ENCODE assay signal across 16 cellular contexts in genomic region chr10:93573051-93573909, GRCh38. TPM values are rescaled to one million over a fixed set of nuclear protein-coding genes. Genes with fewer than 3 reads are reported as not detected.
DNase-seq lines count a peak whose midpoint lies in the region; ATAC-seq and TF ChIP-seq lines count a peak whose summit lies in the region.
"Had no signal": no experiment of that assay in that cellular context is flagged by ENCODE, and none has a peak within 500 bp of the region (broad histone marks: within the 10 kb centered on the region; RNA-seq: fewer than 3 reads in every experiment).

No MANE protein-coding gene starts in this region.

- H3K36me3 Mint-ChIP-seq in Calu3 (ENCODE audit: insufficient read depth, unreplicated experiment), result no peaks in the 10 kb centered on the region
- peaks cover 0 to 4% (median 0%) of the 10 kb centered on the region in 5 donors for H3K36me3 Mint-ChIP-seq in naive thymus-derived CD4-positive, alpha-beta T cell
- H3K36me3 Mint-ChIP-seq in Caco-2 (ENCODE audit: insufficient read depth, unreplicated experiment), result no peaks in the 10 kb centered on the region
- H3K36me3 Mint-ChIP-seq: activated CD8-positive, alpha-beta memory T cell treated with anti-CD3 and anti-CD28 coated beads, Interleukin-2, amount 10 ng/mL, durations not matched to agents 7 days and 5 days; activated naive CD4-positive, alpha-beta T cell treated with anti-CD3 and anti-CD28 coated beads, Interleukin-2, amount 50 U/mL, for 24 hours had no signal

- WGBS in smooth muscle cell (ENCODE audit: low lambda C conversion rate), result 63% methylated on average over 10 of the region's 10 CpGs

- no peak overlapping the region for H3K9ac ChIP-seq in smooth muscle cell (ENCODE audit: low read depth)

- ATAC-seq in foreskin keratinocyte, result peak; percentile 30
- ATAC-seq in naive thymus-derived CD4-positive, alpha-beta T cell, result peak; percentile 41
- ATAC-seq: activated CD8-positive, alpha-beta memory T cell treated with anti-CD3 and anti-CD28 coated beads, Interleukin-2, amount 10 ng/mL, durations not matched to agents 7 days and 5 days; esophagus mucosa; T-helper 17 cell had no signal

- no peaks in the 10 kb centered on the region for H3K36me3 ChIP-seq in naive thymus-derived CD4-positive, alpha-beta T cell (ENCODE audit: control insufficient read depth in 2 of 3, insufficient read depth in 3 of 3, low read length in 3 of 3)
- H3K36me3 ChIP-seq in smooth muscle cell (ENCODE audit: low read depth), result no peaks in the 10 kb centered on the region
- H3K36me3 ChIP-seq in vagina, result no peaks in the 10 kb centered on the region
- H3K36me3 ChIP-seq in Caco-2 (ENCODE audit: control insufficient read depth, insufficient read depth, low read length), result no peaks in the 10 kb centered on the region
- H3K36me3 ChIP-seq: stomach had no signal

- no peak overlapping the region for H3K4me3 ChIP-seq in naive thymus-derived CD4-positive, alpha-beta T cell (ENCODE audit: low read length)
- no peak overlapping the region for H3K4me3 ChIP-seq in smooth muscle cell
- no peak overlapping the region for H3K4me3 ChIP-seq in vagina
- H3K4me3 ChIP-seq in Caco-2 (ENCODE audit: low read depth, low read length), result no peak overlapping the region
- H3K4me3 ChIP-seq: stomach had no signal

- no peak overlapping the region for H3K4me2 ChIP-seq in smooth muscle cell

- BruUV-seq in Calu3 (replicated peaks; lab: Mats Ljungman, UMichigan) (no TSS peak), Caco-2 (replicated peaks; lab: Mats Ljungman, UMichigan) (no TSS peak)

- H3K9me3 ChIP-seq in naive thymus-derived CD4-positive, alpha-beta T cell (ENCODE audit: control insufficient read depth in 2 of 3, low read length in 3 of 3), result no peaks in the 10 kb centered on the region
- H3K9me3 ChIP-seq in smooth muscle cell (replicated peaks; ENCODE audit: low read depth), result no peaks in the 10 kb centered on the region
- H3K9me3 ChIP-seq in vagina, result no peaks in the 10 kb centered on the region
- no peaks in the 10 kb centered on the region for H3K9me3 ChIP-seq in Caco-2
- H3K9me3 ChIP-seq: stomach had no signal

- no peaks in the 10 kb centered on the region for H3K27me3 Mint-ChIP-seq in Calu3 (ENCODE audit: unreplicated experiment)
- H3K27me3 Mint-ChIP-seq in naive thymus-derived CD4-positive, alpha-beta T cell, result peaks cover 32 to 51% (median 47%) of the 10 kb centered on the region in 5 donors
- H3K27me3 Mint-ChIP-seq in Caco-2 (ENCODE audit: insufficient read depth, unreplicated experiment), result no peaks in the 10 kb centered on the region

- intact Hi-C loops in Calu3 (cut with micrococcal nuclease; ENCODE audit: unreplicated experiment) (no loop called here), vagina (cut with DNase I) (no loop called here), Caco-2 (cut with micrococcal nuclease; ENCODE audit: unreplicated experiment) (no loop called here)
- intact Hi-C loops in naive thymus-derived CD4-positive, alpha-beta T cell (cut with micrococcal nuclease), result no loop called here

- no peaks in the 10 kb centered on the region for H3F3A ChIP-seq in smooth muscle cell (ENCODE audit: low read depth)

- H3K79me2 ChIP-seq in smooth muscle cell (ENCODE audit: low read depth), result no peaks in the 10 kb centered on the region

- H3K27ac ChIP-seq in foreskin keratinocyte, result no peak overlapping the region
- H3K27ac ChIP-seq in naive thymus-derived CD4-positive, alpha-beta T cell (ENCODE audit: low read depth, low read length), result no peak overlapping the region
- no peak overlapping the region for H3K27ac ChIP-seq in smooth muscle cell (ENCODE audit: low read depth)
- H3K27ac ChIP-seq in vagina, result no peak overlapping the region
- H3K27ac ChIP-seq: C4-2B, stomach had no signal

- no peak for TF ChIP-seq CTCF in Calu3 (IDR thresholded peaks at IDR 0.05; ENCODE audit: unreplicated experiment)
- TF ChIP-seq CTCF in foreskin keratinocyte (conservative IDR thresholded peaks at IDR 0.05), result no peak
- TF ChIP-seq CTCF in smooth muscle cell (IDR thresholded peaks at IDR 0.05; ENCODE audit: borderline replicate concordance, insufficient read depth, poor library complexity, severe bottlenecking), result no peak
- no peak for TF ChIP-seq CTCF in vagina (IDR thresholded peaks at IDR 0.05)
- no peak for TF ChIP-seq CTCF in Caco-2 (IDR thresholded peaks at IDR 0.05; ENCODE audit: insufficient read depth in 1 of 2, low read depth in 1 of 2, low read length in 1 of 2, severe bottlenecking in 1 of 2, unreplicated experiment in 1 of 2)

- H3K4me1 ChIP-seq in foreskin keratinocyte (peaks cover 6% of the 10 kb centered on the region), smooth muscle cell (ENCODE audit: low read depth) (no peaks in the 10 kb centered on the region), vagina (no peaks in the 10 kb centered on the region), Caco-2 (peaks cover 37% of the 10 kb centered on the region)
- no peaks in the 10 kb centered on the region for H3K4me1 ChIP-seq in naive thymus-derived CD4-positive, alpha-beta T cell (ENCODE audit: control insufficient read depth in 2 of 2, insufficient read depth in 2 of 2, low read length in 2 of 2)

- no peak overlapping the region for H3K27ac Mint-ChIP-seq in Calu3 (ENCODE audit: unreplicated experiment)
- H3K27ac Mint-ChIP-seq in naive thymus-derived CD4-positive, alpha-beta T cell, result no peak overlapping the region
- H3K27ac Mint-ChIP-seq in Caco-2 (ENCODE audit: unreplicated experiment), result no peak overlapping the region
- H3K27ac Mint-ChIP-seq: activated CD8-positive, alpha-beta memory T cell treated with anti-CD3 and anti-CD28 coated beads, Interleukin-2, amount 10 ng/mL, durations not matched to agents 7 days and 5 days; activated naive CD4-positive, alpha-beta T cell treated with anti-CD3 and anti-CD28 coated beads, Interleukin-2, amount 50 U/mL, for 24 hours; T-helper 17 cell had no signal

- peaks cover 54% of the 10 kb centered on the region for H3K27me3 ChIP-seq in foreskin keratinocyte
- H3K27me3 ChIP-seq in naive thymus-derived CD4-positive, alpha-beta T cell (ENCODE audit: control insufficient read depth in 2 of 2, insufficient read depth in 2 of 2, low read length in 2 of 2), result peaks cover 3 to 4% of the 10 kb centered on the region in 2 donors
- H3K27me3 ChIP-seq in smooth muscle cell (ENCODE audit: low read depth), result peaks cover 67% of the 10 kb centered on the region
- H3K27me3 ChIP-seq in vagina, result no peaks in the 10 kb centered on the region
- no peaks in the 10 kb centered on the region for H3K27me3 ChIP-seq in Caco-2 (replicated peaks; ENCODE audit: control insufficient read depth, insufficient read depth, low read length)

- TF ChIP-seq POLR2A in vagina (IDR thresholded peaks at IDR 0.05), result no peak

- no peak overlapping the region for H2AFZ ChIP-seq in smooth muscle cell (ENCODE audit: low read depth)

- H3K9me3 Mint-ChIP-seq in Calu3 (ENCODE audit: low read depth, unreplicated experiment) (no peaks in the 10 kb centered on the region), Caco-2 (ENCODE audit: unreplicated experiment) (no peaks in the 10 kb centered on the region)
- H3K9me3 Mint-ChIP-seq in naive thymus-derived CD4-positive, alpha-beta T cell, result no peaks in the 10 kb centered on the region
- H3K9me3 Mint-ChIP-seq: activated naive CD4-positive, alpha-beta T cell treated with anti-CD3 and anti-CD28 coated beads, Interleukin-2, amount 50 U/mL, for 24 hours had no signal

- DNase-seq in Calu3 (peak; percentile 35), NOMO-1 treated with DMSO at 0.1 percent for 48 hours (lab: John Stamatoyannopoulos, UW; ENCODE audit: unreplicated experiment) (peak; percentile 71), foreskin keratinocyte (peak; percentile 30 to 64), smooth muscle cell (lab: John Stamatoyannopoulos, UW; ENCODE audit: unreplicated experiment) (no peak), vagina (ENCODE audit: extremely low spot score in 2 of 2) (no peak), Caco-2 (no peak), HEK293T (ENCODE audit: extremely low spot score) (no peak)
- DNase-seq in naive thymus-derived CD4-positive, alpha-beta T cell, result no peak
- DNase-seq: activated CD8-positive, alpha-beta memory T cell treated with anti-CD3 and anti-CD28 coated beads, Interleukin-2, amount 10 ng/mL, durations not matched to agents 7 days and 5 days; NCI-H2107; stomach; T-helper 17 cell had no signal

- POLR2A ChIA-PET in naive thymus-derived CD4-positive, alpha-beta T cell (lab: Charles Lee), result no interaction called here
- POLR2A ChIA-PET in Caco-2 (lab: Charles Lee) (no interaction called here), HEK293T (lab: Yijun Ruan, JAX) (no interaction called here)

- H3K4me3 Mint-ChIP-seq in Calu3 (ENCODE audit: low read depth, unreplicated experiment), result peak overlapping the region; percentile 26
- no peak overlapping the region for H3K4me3 Mint-ChIP-seq in naive thymus-derived CD4-positive, alpha-beta T cell
- no peak overlapping the region for H3K4me3 Mint-ChIP-seq in Caco-2 (ENCODE audit: unreplicated experiment)
- H3K4me3 Mint-ChIP-seq: activated CD8-positive, alpha-beta memory T cell treated with anti-CD3 and anti-CD28 coated beads, Interleukin-2, amount 10 ng/mL, durations not matched to agents 7 days and 5 days; activated naive CD4-positive, alpha-beta T cell treated with anti-CD3 and anti-CD28 coated beads, Interleukin-2, amount 50 U/mL, for 24 hours; T-helper 17 cell had no signal

- no peaks in the 10 kb centered on the region for H4K20me1 ChIP-seq in smooth muscle cell (ENCODE audit: low read depth)

- H3K4me1 Mint-ChIP-seq in Calu3 (ENCODE audit: low read depth, unreplicated experiment) (peaks cover 71% of the 10 kb centered on the region), Caco-2 (ENCODE audit: low read depth, unreplicated experiment) (peaks cover 34% of the 10 kb centered on the region)
- peaks cover 5 to 16% (median 10%) of the 10 kb centered on the region in 7 donors for H3K4me1 Mint-ChIP-seq in naive thymus-derived CD4-positive, alpha-beta T cell

- CTCF ChIA-PET in Calu3 (lab: Charles Lee) (no interaction called here), Caco-2 (lab: Charles Lee) (no interaction called here), HEK293T (lab: Yijun Ruan, JAX) (no interaction called here)
- CTCF ChIA-PET in naive thymus-derived CD4-positive, alpha-beta T cell (lab: Charles Lee), result no interaction called here

RNA-seq across cellular contexts. Expression of gene FFAR4, which starts 6.8 kb away (rescaled TPM):
- 0.61 and 0.97 TPM in 2 replicates for total RNA-seq in Calu3 (2022)
- not detected in 2 replicates for total RNA-seq in foreskin keratinocyte
- polyA plus RNA-seq in foreskin keratinocyte, result not detected in 2 replicates
- total RNA-seq in naive thymus-derived CD4-positive, alpha-beta T cell, result not detected
- not detected for polyA plus RNA-seq in naive thymus-derived CD4-positive, alpha-beta T cell
- not detected in 2 replicates for total RNA-seq in smooth muscle cell
- not detected in 2 replicates for polyA plus RNA-seq in smooth muscle cell
- 1.5 TPM for total RNA-seq in vagina
- total RNA-seq in Caco-2 (2022), result 2.5 and 2.7 TPM in 2 replicates
- total RNA-seq: activated CD8-positive, alpha-beta memory T cell treated with anti-CD3 and anti-CD28 coated beads, Interleukin-2, amount 10 ng/mL, durations not matched to agents 7 days and 5 days; T-helper 17 cell had no signal

RNA-seq across cellular contexts. Expression of gene RBP4, which starts 27.8 kb away (rescaled TPM):
- total RNA-seq in Calu3 (2022) (1.5 and 2.6 TPM in 2 replicates), foreskin keratinocyte (not detected in 2 replicates), smooth muscle cell (1.2 TPM in 1 of 2 replicates, not detected in the other), vagina (36.8 TPM), Caco-2 (2022) (255 and 258 TPM in 2 replicates)
- polyA plus RNA-seq in foreskin keratinocyte (not detected in 2 replicates), smooth muscle cell (0.37 and 1.1 TPM in 2 replicates)
- not detected for total RNA-seq in naive thymus-derived CD4-positive, alpha-beta T cell
- not detected for polyA plus RNA-seq in naive thymus-derived CD4-positive, alpha-beta T cell
- total RNA-seq: activated CD8-positive, alpha-beta memory T cell treated with anti-CD3 and anti-CD28 coated beads, Interleukin-2, amount 10 ng/mL, durations not matched to agents 7 days and 5 days; T-helper 17 cell had no signal

RNA-seq across cellular contexts. Expression of gene PDE6C, which starts 39.1 kb away (rescaled TPM):
- total RNA-seq in Calu3 (2022), result not detected in 2 replicates
- total RNA-seq in foreskin keratinocyte, result not detected in 2 replicates
- polyA plus RNA-seq in foreskin keratinocyte, result not detected in 2 replicates
- not detected for total RNA-seq in naive thymus-derived CD4-positive, alpha-beta T cell
- polyA plus RNA-seq in naive thymus-derived CD4-positive, alpha-beta T cell, result not detected
- not detected in 2 replicates for total RNA-seq in smooth muscle cell
- polyA plus RNA-seq in smooth muscle cell, result not detected in 2 replicates
- total RNA-seq in vagina, result not detected
- not detected in 2 replicates for total RNA-seq in Caco-2 (2022)
- total RNA-seq: activated CD8-positive, alpha-beta memory T cell treated with anti-CD3 and anti-CD28 coated beads, Interleukin-2, amount 10 ng/mL, durations not matched to agents 7 days and 5 days; cerebellum; esophagus mucosa; stomach; T-helper 17 cell had no signal
- polyA plus RNA-seq: stomach had no signal

Comparison
In these comparisons a context has a peak if more than half of its experiments do, and no peak if none do; other contexts are left out.
1. DNase-seq: peak in Calu3 (single experiment), NOMO-1 treated with DMSO at 0.1 percent for 48 hours (single experiment) and foreskin keratinocyte (2 of 2); none in naive thymus-derived CD4-positive, alpha-beta T cell (0 of 9), smooth muscle cell (single experiment), vagina (0 of 2), Caco-2 (0 of 2) and HEK293T (single experiment).
2. RNA of gene RBP4, which starts 27.8 kb away (total RNA-seq): 255 to 258 TPM in Caco-2 and 36.8 TPM in vagina (single experiment); 1.5 to 2.6 TPM in Calu3, 1.2 TPM in smooth muscle cell, not detected in foreskin keratinocyte and not detected in naive thymus-derived CD4-positive, alpha-beta T cell; every median in the first group is over 10 times any median in the second.